ENCODE assay signal across 35 cellular contexts in the genomic region with DNA sequence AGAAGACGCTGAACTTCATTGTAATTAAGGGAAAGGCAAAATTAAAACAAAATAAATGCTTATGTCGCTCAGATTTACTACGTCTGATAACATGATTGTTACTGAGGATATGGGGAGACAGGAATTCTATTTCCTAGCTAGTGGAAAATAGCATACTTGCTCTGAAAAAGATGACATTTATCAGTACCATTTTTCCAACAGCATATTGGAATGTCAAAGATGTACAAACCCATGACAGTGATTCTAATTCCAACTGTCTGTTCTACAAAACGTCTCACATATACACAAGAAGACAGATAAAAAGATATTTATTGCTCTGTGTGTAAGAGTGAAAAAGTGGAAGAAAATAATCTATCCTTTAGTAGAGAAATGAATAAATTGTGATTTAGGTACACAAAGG.
"Had no signal": no experiment of that assay in that cellular context is flagged by ENCODE, and none has a peak within 500 bp of the region (broad histone marks: within the 10 kb centered on the region; RNA-seq: fewer than 3 reads in every experiment).

No MANE protein-coding gene starts in this region.

- H3K4me2 ChIP-seq: KMS-11 had no signal

- H3K36me3 ChIP-seq: MG63 had no signal

- H3K4me3 ChIP-seq: MG63 had no signal

- H3K27ac ChIP-seq: KMS-11 had no signal

- H3K9ac ChIP-seq: KMS-11 had no signal

- DNase-seq: Karpas-422, Kasumi-1, MG63, MM.1S, MV-4-11, NCI-H1048, NCI-H1092, NCI-H1092 treated with DMSO at 0.1 percent for 48 hours, NCI-H1105, NCI-H1105 treated with DMSO at 0.1 percent for 48 hours, NCI-H1417, NCI-H1417 treated with DMSO at 0.1 percent for 48 hours, NCI-H1436, NCI-H1436 treated with DMSO at 0.1 percent for 48 hours, NCI-H146, NCI-H1694, NCI-H1694 treated with DMSO at 0.1 percent for 48 hours, NCI-H187, NCI-H187 treated with DMSO at 0.1 percent for 48 hours, NCI-H1930, NCI-H2029, NCI-H2029 treated with DMSO at 0.1 percent for 48 hours, NCI-H2081, NCI-H2081 treated with DMSO at 0.1 percent for 48 hours, NCI-H2107, NCI-H2171, NCI-H2171 treated with DMSO at 0.1 percent for 48 hours, NCI-H2227 treated with DMSO at 0.1 percent for 48 hours, NCI-H226, NCI-H345, NCI-H446, NCI-H446 treated with DMSO at 0.1 percent for 48 hours, NCI-H510A, NCI-H510A treated with DMSO at 0.1 percent for 48 hours had no signal

- H3K27me3 ChIP-seq: MG63 had no signal
